ENCODE assay signal across 26 cellular contexts in genomic region chr19:29120471-29120870, GRCh38.
"Had no signal": no experiment of that assay in that cellular context is flagged by ENCODE, and none has a peak within 500 bp of the region (broad histone marks: within the 10 kb centered on the region; RNA-seq: fewer than 3 reads in every experiment).

No MANE protein-coding gene starts in this region.

- H3K27ac ChIP-seq: brain microvascular endothelial cell, coronary artery, dorsolateral prefrontal cortex, ovary, spleen, tibial nerve, uterus had no signal

- H3K36me3 Mint-ChIP-seq: mesothelial cell of epicardium, naive B cell had no signal

- H3K4me1 Mint-ChIP-seq: activated CD4-positive, alpha-beta T cell treated with anti-CD3 and anti-CD28 coated beads, Interleukin-2, amount 10 ng/mL, durations not matched to agents 7 days and 5 days; activated T-helper 17 cell treated with anti-CD3 and anti-CD28 coated beads, Interleukin-2, amount 50 U/mL, for 72 hours; mesothelial cell of epicardium; T-helper 17 cell; WTC11 had no signal

- H3K27me3 Mint-ChIP-seq: activated CD4-positive, alpha-beta T cell treated with anti-CD3 and anti-CD28 coated beads, Interleukin-2, amount 10 ng/mL, durations not matched to agents 7 days and 5 days; activated T-helper 17 cell treated with anti-CD3 and anti-CD28 coated beads, Interleukin-2, amount 50 U/mL, for 72 hours; T-helper 17 cell had no signal

- DNase-seq: activated CD4-positive, alpha-beta T cell treated with anti-CD3 and anti-CD28 coated beads for 1 hour; activated CD4-positive, alpha-beta T cell treated with anti-CD3 and anti-CD28 coated beads, Interleukin-2, amount 10 ng/mL, durations not matched to agents 7 days and 5 days; activated CD8-positive, alpha-beta T cell treated with anti-CD3 and anti-CD28 coated beads for 36 hours; activated gamma-delta T cell treated with Interleukin-2 at 50 U/mL for 16 hours; activated naive CD4-positive, alpha-beta T cell treated with anti-CD3 and anti-CD28 coated beads, Interleukin-2, amount 50 U/mL, for 16 hours; activated T-cell treated with anti-CD3 and anti-CD28 coated beads, Interleukin-2, amount 50 U/mL, for 4 hours; amniotic stem cell; brain microvascular endothelial cell; dorsolateral prefrontal cortex; effector memory CD4-positive, alpha-beta T cell; islet precursor cell; left cardiac atrium; mammary epithelial cell; naive B cell; ovary; right cardiac atrium; spleen; stimulated activated naive CD4-positive, alpha-beta T cell; T-helper 17 cell; T1000; uterus had no signal

- ATAC-seq: activated CD8-positive, alpha-beta T cell treated with anti-CD3 and anti-CD28 coated beads for 36 hours; activated T-cell treated with anti-CD3 and anti-CD28 coated beads, Interleukin-2, amount 50 U/mL, for 4 hours; activated T-helper 17 cell treated with anti-CD3 and anti-CD28 coated beads, Interleukin-2, amount 50 U/mL, for 72 hours; T-helper 17 cell; WTC11 had no signal

- H3K9me3 ChIP-seq: ovary, uterus had no signal

- H3K27me3 ChIP-seq: brain microvascular endothelial cell, ovary, spleen, tibial nerve, uterus had no signal

- H3K36me3 ChIP-seq: brain microvascular endothelial cell, ovary, spleen, tibial nerve, uterus had no signal

- H3K4me3 ChIP-seq: coronary artery, dorsolateral prefrontal cortex, ovary, spleen, tibial nerve, uterus had no signal

- H3K4me1 ChIP-seq: spleen, tibial nerve, uterus had no signal

- H3K4me3 Mint-ChIP-seq: activated CD4-positive, alpha-beta T cell treated with anti-CD3 and anti-CD28 coated beads, Interleukin-2, amount 10 ng/mL, durations not matched to agents 7 days and 5 days; activated CD8-positive, alpha-beta T cell treated with anti-CD3 and anti-CD28 coated beads for 36 hours; activated T-cell treated with anti-CD3 and anti-CD28 coated beads, Interleukin-2, amount 50 U/mL, for 4 hours; activated T-helper 17 cell treated with anti-CD3 and anti-CD28 coated beads, Interleukin-2, amount 50 U/mL, for 72 hours; mesothelial cell of epicardium; naive B cell; T-helper 17 cell; WTC11 had no signal

- H3K27ac Mint-ChIP-seq: activated CD4-positive, alpha-beta T cell treated with anti-CD3 and anti-CD28 coated beads, Interleukin-2, amount 10 ng/mL, durations not matched to agents 7 days and 5 days; activated CD8-positive, alpha-beta T cell treated with anti-CD3 and anti-CD28 coated beads for 36 hours; activated T-helper 17 cell treated with anti-CD3 and anti-CD28 coated beads, Interleukin-2, amount 50 U/mL, for 72 hours; mesothelial cell of epicardium; naive B cell; T-helper 17 cell; WTC11 had no signal
